ENCODE assay signal across 12 cellular contexts in genomic region chr9:130196643-130197042, GRCh38. TPM values are rescaled to one million over a fixed set of nuclear protein-coding genes. Genes with fewer than 3 reads are reported as not detected.
A peak's percentile ranks its signal among the peaks of the same experiment; 100 is the strongest.
DNase-seq lines count a peak whose midpoint lies in the region; ATAC-seq and TF ChIP-seq lines count a peak whose summit lies in the region.
"Had no signal": no experiment of that assay in that cellular context is flagged by ENCODE, and none has a peak within 500 bp of the region (broad histone marks: within the 10 kb centered on the region; RNA-seq: fewer than 3 reads in every experiment).

No MANE protein-coding gene starts in this region.

- H3K27ac ChIP-seq in RWPE1 (peak overlapping the region; percentile 86), layer of hippocampus (ENCODE audit: low read depth, low read length) (peak overlapping the region; percentile 4)
- H3K27ac ChIP-seq: left lung had no signal

- DNase-seq in DMS 273 treated with DMSO at 0.1 percent for 48 hours (lab: John Stamatoyannopoulos, UW), result peak; percentile 65
- DNase-seq in NCI-H146 (lab: John Stamatoyannopoulos, UW), result peak; percentile 65
- DNase-seq in RWPE1 (ENCODE audit: low spot score), result no peak
- DNase-seq in omental fat pad (ENCODE audit: low spot score), result no peak
- no peak for DNase-seq in COLO829 (ENCODE audit: low spot score)
- DNase-seq: activated CD8-positive, alpha-beta memory T cell treated with anti-CD3 and anti-CD28 coated beads for 24 hours; left lung; T1000 had no signal

- CTCF ChIA-PET in RWPE1 (lab: Yijun Ruan, JAX), result no interaction called here

- no peak for ATAC-seq in HG02884 (IDR thresholded peaks at IDR 0.05; ENCODE audit: unreplicated experiment)
- ATAC-seq in GM19463 (IDR thresholded peaks at IDR 0.05; ENCODE audit: unreplicated experiment), result no peak
- ATAC-seq in omental fat pad (ENCODE audit: low FRiP score), result no peak
- ATAC-seq: left lung, Panc1 had no signal

- H3K27me3 ChIP-seq in layer of hippocampus (ENCODE audit: control insufficient read depth, insufficient read depth, low read length), result no peaks in the 10 kb centered on the region
- H3K27me3 ChIP-seq: left lung had no signal

- TF ChIP-seq CTCF in RWPE1 (conservative IDR thresholded peaks at IDR 0.05; ENCODE audit: low read depth), result no peak
- TF ChIP-seq CTCF in omental fat pad (IDR thresholded peaks at IDR 0.05), result no peak

- POLR2A ChIA-PET in RWPE1 (lab: Yijun Ruan, JAX; ENCODE audit: low non-redundant PET), result no interaction called here

RNA-seq across cellular contexts. Expression of gene NCS1, which starts 24.4 kb away (rescaled TPM):
- 10 to 100 TPM in 1 of 4 donors, 1 to 10 TPM in 3; 2.5 to 14.7 (median 4.0) TPM for total RNA-seq in omental fat pad

Comparison
In these comparisons a context has a peak if more than half of its experiments do, and no peak if none do; other contexts are left out.
1. DNase-seq: peak in DMS 273 treated with DMSO at 0.1 percent for 48 hours (single experiment) and NCI-H146 (single experiment); none in RWPE1 (single experiment), omental fat pad (single experiment) and COLO829 (single experiment).